Comparison of ENCODE assay signal across 1 cellular context in the genomic region with DNA sequence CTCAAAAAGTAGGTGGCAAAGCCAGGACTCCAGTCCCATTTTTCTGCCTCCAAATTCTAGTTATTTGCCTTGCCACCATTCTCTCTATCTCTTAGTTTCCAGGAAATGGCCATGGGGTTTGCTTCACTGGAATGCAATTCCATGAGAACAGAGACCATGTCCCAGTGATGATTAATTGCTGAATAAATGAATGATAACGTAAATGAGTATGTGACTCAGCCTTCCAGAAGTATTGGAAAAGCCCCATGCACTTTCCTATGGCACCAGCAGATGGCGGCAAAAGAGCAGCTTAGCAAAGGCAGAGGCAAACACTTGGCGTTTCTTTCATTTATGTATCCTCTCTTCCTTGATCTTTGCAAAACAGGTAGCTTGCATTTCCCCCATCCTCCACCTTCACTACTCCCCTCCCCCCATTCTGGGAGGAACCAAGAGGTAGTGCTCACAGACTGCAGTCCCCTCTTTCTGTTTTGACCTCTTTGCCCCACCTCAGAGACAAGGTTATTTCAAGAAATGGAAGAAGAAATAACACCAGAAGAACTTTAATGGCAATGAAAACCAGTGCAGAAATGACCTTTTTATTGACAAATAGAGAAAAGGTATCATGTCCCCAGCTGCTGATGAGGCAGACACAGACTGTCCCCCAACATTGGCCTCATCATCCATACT.
TF ChIP-seq lines count a peak whose summit lies in the region.

No MANE protein-coding gene starts in this region.

TF ChIP-seq in K562, 482 proteins besides CTCF, POLR2A, EP300 and RAD21 (continued from another document):
- TF ChIP-seq PBX2 (CRISPR knock-in tag; IDR thresholded peaks at IDR 0.05; ENCODE audit: low read depth), result no peak
- peak; percentile 69 for TF ChIP-seq PBX2 (tag; conservative IDR thresholded peaks at IDR 0.05; ENCODE audit: low read depth)
- TF ChIP-seq CC2D1A (IDR thresholded peaks at IDR 0.05), result 0 out of 2 replicates have a peak, but pooled peaks have one; percentile 35
- no peak for TF ChIP-seq HDAC8 (tag; IDR thresholded peaks at IDR 0.05)
- no peak for TF ChIP-seq PYGO2 (tag; IDR thresholded peaks at IDR 0.05)
- peak; percentile 71; the same call in 1 of the 2 replicates for TF ChIP-seq ZNF24 (IDR thresholded peaks at IDR 0.05)
- TF ChIP-seq TAF1 (IDR thresholded peaks at IDR 0.05; ENCODE audit: control insufficient read depth, extremely low read depth, insufficient read depth, low read length, severe bottlenecking), result no peak
- TF ChIP-seq MEIS2 (IDR thresholded peaks at IDR 0.05; ENCODE audit: partially characterized antibody), result peak; percentile 59
- no peak for TF ChIP-seq NRF1 (conservative IDR thresholded peaks at IDR 0.05 in 1 of 2, IDR thresholded peaks at IDR 0.05 in 1 of 2)
- no peak for TF ChIP-seq ZBTB8A (IDR thresholded peaks at IDR 0.05; ENCODE audit: partially characterized antibody)
- peak; percentile 32; the same call in 1 of the 2 replicates for TF ChIP-seq STAG1 (CRISPR knock-in tag; IDR thresholded peaks at IDR 0.05; ENCODE audit: borderline replicate concordance)
- TF ChIP-seq ZNF165 (CRISPR knock-in tag; IDR thresholded peaks at IDR 0.05; ENCODE audit: borderline replicate concordance), result no peak
TF ChIP-seq in K562: peak in this region for 7.
